In genomic region chr6:27188885-27189418, GRCh38 we compare ENCODE assay signal across 8 cellular contexts. TPM values are rescaled to one million over a fixed set of nuclear protein-coding genes. Genes with fewer than 3 reads are reported as not detected.
A peak's percentile ranks its signal among the peaks of the same experiment; 100 is the strongest.
DNase-seq lines count a peak whose midpoint lies in the region; ATAC-seq and TF ChIP-seq lines count a peak whose summit lies in the region.

No MANE protein-coding gene starts in this region.

- no peaks in the 10 kb centered on the region for H3K27me3 ChIP-seq in BLaER1 treated with 17β-estradiol and CSF1 and Interleukin-3, amounts not matched to agents 10 nM and 100 nM
- H3K27me3 ChIP-seq in lung (ENCODE audit: control insufficient read depth, insufficient read depth), result no peaks in the 10 kb centered on the region

- H3K4me3 Mint-ChIP-seq in effector memory CD8-positive, alpha-beta T cell, result peak overlapping the region; percentile 79 to 86

- peak; percentile 68 for DNase-seq in NCI-H2196 treated with DMSO at 0.1 percent for 48 hours (lab: John Stamatoyannopoulos, UW; ENCODE audit: unreplicated experiment)
- peak; percentile 42 to 51 (median 43) for DNase-seq in effector memory CD8-positive, alpha-beta T cell
- peak; percentile 58 for DNase-seq in lung (ENCODE audit: low spot score)
- DNase-seq in stimulated activated naive CD4-positive, alpha-beta T cell treated with Interleukin-2 at 50 U/mL for 16 hours (lab: John Stamatoyannopoulos, UW), result peak; percentile 43

- H3K9me3 Mint-ChIP-seq in effector memory CD8-positive, alpha-beta T cell, result no peaks in the 10 kb centered on the region

- H3K4me1 Mint-ChIP-seq in effector memory CD8-positive, alpha-beta T cell (ENCODE audit: low read depth in 2 of 2), result peaks cover 10 to 11% of the 10 kb centered on the region in 2 donors

- peak overlapping the region; percentile 32 to 84 (median 64); a peak in 20 of 22 replicates for H3K27ac ChIP-seq in BLaER1 treated with 17β-estradiol and CSF1 and Interleukin-3, amounts not matched to agents 10 nM and 100 nM
- H3K27ac ChIP-seq in lung (ENCODE audit: low read depth in 1 of 2, low read length in 1 of 2), result peak overlapping the region; percentile 77 to 88

- no peaks in the 10 kb centered on the region for H3K36me3 Mint-ChIP-seq in effector memory CD8-positive, alpha-beta T cell (ENCODE audit: insufficient read depth)

- H3K27me3 Mint-ChIP-seq in effector memory CD8-positive, alpha-beta T cell, result no peaks in the 10 kb centered on the region

- H3K9me3 ChIP-seq in BLaER1 treated with 17β-estradiol and CSF1 and Interleukin-3, amounts not matched to agents 10 nM and 100 nM (replicated peaks in 1 of 11), result peaks cover 0 to 20% (median 13%) of the 10 kb centered on the region in 11 experiments; a peak in 11 of 22 replicates
- no peaks in the 10 kb centered on the region for H3K9me3 ChIP-seq in lung (ENCODE audit: control insufficient read depth in 2 of 2, insufficient read depth in 1 of 2, low read length in 1 of 2)

- peak; percentile 79 for ATAC-seq in GM19023 (IDR thresholded peaks at IDR 0.05; ENCODE audit: unreplicated experiment)
- ATAC-seq in HG03175 (IDR thresholded peaks at IDR 0.05; ENCODE audit: unreplicated experiment), result peak; percentile 70
- peak; percentile 80 for ATAC-seq in effector memory CD8-positive, alpha-beta T cell (replicated peaks)
- ATAC-seq in lung (ENCODE audit: insufficient read depth, low FRiP score), result peak; percentile 96

- H3K4me2 ChIP-seq in BLaER1 treated with 17β-estradiol and CSF1 and Interleukin-3, amounts not matched to agents 10 nM and 100 nM, result peak overlapping the region; percentile 82 to 95 (median 87); a peak in 21 of 22 replicates

- H3K27ac Mint-ChIP-seq in effector memory CD8-positive, alpha-beta T cell, result peak overlapping the region; percentile 0 to 86

- peak; percentile 36 for TF ChIP-seq CTCF in WI38 (IDR thresholded peaks at IDR 0.05; ENCODE audit: low read depth, low read length)
- TF ChIP-seq CTCF in lung (IDR thresholded peaks at IDR 0.05; ENCODE audit: control extremely low read depth, extremely low read depth), result peak; percentile 71

- WGBS in lung, 2 donors, result 20 to 24% methylated on average over 10 of the region's 10 CpGs

- peak overlapping the region; percentile 71 to 85 (median 78) for H3K9ac ChIP-seq in BLaER1 treated with 17β-estradiol and CSF1 and Interleukin-3, amounts not matched to agents 10 nM and 100 nM

- H4K20me1 ChIP-seq in BLaER1 treated with 17β-estradiol and CSF1 and Interleukin-3, amounts not matched to agents 10 nM and 100 nM, result no peaks in the 10 kb centered on the region

- H3K36me3 ChIP-seq in BLaER1 treated with 17β-estradiol and CSF1 and Interleukin-3, amounts not matched to agents 10 nM and 100 nM, result no peaks in the 10 kb centered on the region
- no peaks in the 10 kb centered on the region for H3K36me3 ChIP-seq in lung (ENCODE audit: control insufficient read depth in 2 of 2, insufficient read depth in 2 of 2, low read length in 2 of 2)

- peak overlapping the region; percentile 63 to 84 (median 70) for H3K4me3 ChIP-seq in BLaER1 treated with 17β-estradiol and CSF1 and Interleukin-3, amounts not matched to agents 10 nM and 100 nM
- H3K4me3 ChIP-seq in WI38 (ENCODE audit: low read depth, low read length), result peak overlapping the region; percentile 79
- H3K4me3 ChIP-seq in lung, result peak overlapping the region; percentile 51

- peaks cover 0 to 9% (median 6%) of the 10 kb centered on the region in 10 experiments; a peak in 10 of 20 replicates for H3K4me1 ChIP-seq in BLaER1 treated with 17β-estradiol and CSF1 and Interleukin-3, amounts not matched to agents 10 nM and 100 nM
- no peaks in the 10 kb centered on the region for H3K4me1 ChIP-seq in lung (ENCODE audit: control insufficient read depth in 2 of 2, insufficient read depth in 2 of 2, low read length in 2 of 2)

RNA-seq across cellular contexts. Expression of gene PRSS16, which starts 58.5 kb away (rescaled TPM):
- 10 to 100 TPM in 1 of 2 donors, 1 to 10 TPM in 1; 3.2 to 18.0 TPM for total RNA-seq in lung
- polyA plus RNA-seq in lung, result 10 to 100 TPM; 10.2 to 11.0 TPM

Comparison
In these comparisons a context has a peak if more than half of its experiments do, and no peak if none do; other contexts are left out.
1. Peak in every context shown above with its lines: DNase-seq, ATAC-seq, H3K4me3 ChIP-seq and H3K27ac ChIP-seq.